ENCODE assay signal across 10 cellular contexts in the genomic region with DNA sequence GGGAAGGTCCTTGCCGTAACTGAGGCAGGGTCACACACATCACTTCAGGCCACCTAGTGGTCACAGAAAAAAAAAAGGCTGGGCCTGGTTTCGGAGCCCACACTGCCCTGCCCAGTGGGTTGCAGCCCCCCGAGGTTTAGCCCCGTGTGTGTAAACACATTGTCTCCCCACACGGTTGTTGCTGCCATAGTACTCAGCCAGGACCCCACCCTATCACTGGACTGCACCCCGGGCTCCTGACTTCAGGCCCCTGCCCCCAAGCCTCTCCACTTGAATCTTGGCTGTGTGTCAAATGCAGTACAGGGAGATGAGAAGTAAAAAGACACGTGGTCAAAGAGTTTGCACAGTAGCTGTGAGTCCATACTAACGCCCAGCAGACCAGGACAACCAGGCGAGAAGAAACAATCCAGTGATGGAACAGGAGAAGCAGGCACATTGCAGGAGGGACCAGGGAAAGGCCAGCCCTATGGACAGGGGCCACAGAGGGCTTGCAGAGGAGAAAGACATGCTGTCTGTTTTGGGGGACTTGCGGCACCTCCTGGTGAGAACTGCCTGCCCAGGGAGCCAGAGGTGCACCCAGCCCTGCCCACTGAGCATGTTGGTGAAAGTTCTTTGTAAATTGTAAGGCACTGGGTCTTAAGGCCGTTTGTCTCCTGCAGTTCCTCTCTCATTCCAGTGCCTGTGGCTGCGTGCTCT.
DNase-seq lines count a peak whose midpoint lies in the region; ATAC-seq, FAIRE-seq and TF ChIP-seq lines count a peak whose summit lies in the region.
"Had no signal": no experiment of that assay in that cellular context is flagged by ENCODE, and none has a peak within 500 bp of the region (broad histone marks: within the 10 kb centered on the region; RNA-seq: fewer than 3 reads in every experiment).

No MANE protein-coding gene starts in this region.

- FAIRE-seq in small intestine (lab: Jason Lieb, UNC), result no peak

- peak overlapping the region; percentile 54 for H2AK5ac ChIP-seq in neuronal stem cell (ENCODE audit: low read depth, low read length)

- no peak overlapping the region for H2BK5ac ChIP-seq in neuronal stem cell (ENCODE audit: low read length)

- H3K27me3 ChIP-seq in GM06990 (replicated peaks; ENCODE audit: control insufficient read depth, insufficient read depth, low read length) (no peaks in the 10 kb centered on the region; the same call in 1 of the 2 replicates), neuronal stem cell (ENCODE audit: control insufficient read depth in 3 of 3, insufficient read depth in 3 of 3, low read depth in 1 of 3, low read length in 3 of 3) (peaks cover 0 to 31% (median 0%) of the 10 kb centered on the region in 3 experiments), small intestine (ENCODE audit: control insufficient read depth in 2 of 2, insufficient read depth in 2 of 2, low read length in 2 of 2) (no peaks in the 10 kb centered on the region)
- H3K27me3 ChIP-seq: upper lobe of left lung had no signal

- H3K9me3 ChIP-seq in neuronal stem cell (replicated peaks in 1 of 2; ENCODE audit: control insufficient read depth in 2 of 2, insufficient read depth in 1 of 2, low read depth in 1 of 2, low read length in 2 of 2), result peaks cover 0 to 2% of the 10 kb centered on the region in 2 donors
- H3K9me3 ChIP-seq in small intestine (ENCODE audit: control insufficient read depth, low read depth), result no peaks in the 10 kb centered on the region
- H3K9me3 ChIP-seq: upper lobe of left lung had no signal

- no peak overlapping the region for H3K27ac Mint-ChIP-seq in endothelial cell (ENCODE audit: unreplicated experiment)

- H3K14ac ChIP-seq in neuronal stem cell (ENCODE audit: low read length), result peak overlapping the region; percentile 38

- no peak overlapping the region for H3K4me3 Mint-ChIP-seq in endothelial cell (ENCODE audit: unreplicated experiment)

- H4K91ac ChIP-seq in neuronal stem cell (ENCODE audit: low read depth, low read length, poor library complexity), result no peak overlapping the region

- H3K4me1 Mint-ChIP-seq in endothelial cell (ENCODE audit: unreplicated experiment), result peaks cover 18% of the 10 kb centered on the region

- H3K27ac ChIP-seq in neuronal stem cell (replicated peaks; ENCODE audit: low read length) (no peak overlapping the region), small intestine (ENCODE audit: low read depth in 1 of 2, low read length in 1 of 2) (no peak overlapping the region)

- no peak overlapping the region for H2AFZ ChIP-seq in neuronal stem cell (ENCODE audit: low read length)

- ATAC-seq in HG03039 (IDR thresholded peaks at IDR 0.05; ENCODE audit: unreplicated experiment) (no peak), GM19463 (IDR thresholded peaks at IDR 0.05; ENCODE audit: unreplicated experiment) (no peak)

- TF ChIP-seq CTCF in GM06990 (IDR thresholded peaks at IDR 0.05; ENCODE audit: insufficient read depth, low read length, poor library complexity, severe bottlenecking) (peak; percentile 47), endothelial cell (IDR thresholded peaks at IDR 0.05; ENCODE audit: unreplicated experiment) (peak; percentile 62)

- peak overlapping the region; percentile 74 for H3K18ac ChIP-seq in neuronal stem cell (ENCODE audit: low read length)

- H3K4me3 ChIP-seq in GM06990 (replicated peaks; ENCODE audit: low read depth, low read length) (no peak overlapping the region), neuronal stem cell (ENCODE audit: low read length in 2 of 2) (no peak overlapping the region), small intestine (ENCODE audit: low read depth in 1 of 2, low read length in 2 of 2) (no peak overlapping the region)
- H3K4me3 ChIP-seq: upper lobe of left lung had no signal

- no CpG with 5 or more reads among the region's 12 CpGs for WGBS in neuronal stem cell (ENCODE audit: extremely low coverage in 2 of 2, insufficient read length in 2 of 2, insufficient replicate concordance in 1 of 2), 2 donors
- WGBS in small intestine, 3 donors, result 39 to 44% (median 40%) methylated on average over 12 of the region's 12 CpGs

- no peaks in the 10 kb centered on the region for H3K4me1 ChIP-seq in neuronal stem cell (ENCODE audit: control insufficient read depth in 2 of 2, insufficient read depth in 1 of 2, low read depth in 1 of 2, low read length in 2 of 2)
- H3K4me1 ChIP-seq in small intestine (ENCODE audit: control insufficient read depth in 2 of 2, insufficient read depth in 1 of 2, low read depth in 1 of 2, low read length in 1 of 2), result no peaks in the 10 kb centered on the region

- no peak for DNase-seq in GM06990 (ENCODE audit: extremely low read depth, insufficient read length)
- peak; percentile 8 for DNase-seq in NCI-H1105 (lab: John Stamatoyannopoulos, UW)
- DNase-seq in endothelial cell (ENCODE audit: low spot score), result no peak
- no peak for DNase-seq in neuronal stem cell (ENCODE audit: low spot score)
- DNase-seq in small intestine, result no peak
- DNase-seq in NCI-H446 (lab: John Stamatoyannopoulos, UW), result no peak
- DNase-seq: activated gamma-delta T cell treated with Interleukin-2 at 50 U/mL for 16 hours, upper lobe of left lung had no signal

- no peaks in the 10 kb centered on the region for H3K9me3 Mint-ChIP-seq in endothelial cell (ENCODE audit: unreplicated experiment)

- no peak overlapping the region for H3K4ac ChIP-seq in neuronal stem cell (ENCODE audit: low read length)

- no peak overlapping the region for H3K9ac ChIP-seq in neuronal stem cell (ENCODE audit: low read depth, low read length, poor library complexity)

- peaks cover 7% of the 10 kb centered on the region for H3K36me3 Mint-ChIP-seq in endothelial cell (ENCODE audit: low read depth, unreplicated experiment)

- no peak overlapping the region for H3K23ac ChIP-seq in neuronal stem cell (ENCODE audit: low read depth, low read length, poor library complexity)

- H2BK12ac ChIP-seq in neuronal stem cell (ENCODE audit: low read length), result no peak overlapping the region

- no peaks in the 10 kb centered on the region for H3K79me1 ChIP-seq in neuronal stem cell (ENCODE audit: low read depth, low read length)

- no peaks in the 10 kb centered on the region for H3K36me3 ChIP-seq in GM06990 (ENCODE audit: control insufficient read depth, insufficient read depth, low read length)
- H3K36me3 ChIP-seq in neuronal stem cell (replicated peaks in 1 of 2; ENCODE audit: control insufficient read depth in 2 of 2, insufficient read depth in 2 of 2, low read length in 2 of 2), result no peaks in the 10 kb centered on the region
- no peaks in the 10 kb centered on the region for H3K36me3 ChIP-seq in small intestine (ENCODE audit: control insufficient read depth in 2 of 2, insufficient read depth in 2 of 2, low read length in 2 of 2)
- H3K36me3 ChIP-seq: upper lobe of left lung had no signal

- no peak overlapping the region for H2BK120ac ChIP-seq in neuronal stem cell (ENCODE audit: low read depth, low read length)

- H4K8ac ChIP-seq in neuronal stem cell (ENCODE audit: low read depth, low read length), result peak overlapping the region; percentile 99

- H3K4me2 ChIP-seq in neuronal stem cell (ENCODE audit: insufficient read depth, low read length, poor library complexity, severe bottlenecking), result no peak overlapping the region

- peak overlapping the region; percentile 16 for H2BK15ac ChIP-seq in neuronal stem cell (ENCODE audit: low read length)

- H3K27me3 Mint-ChIP-seq in endothelial cell (ENCODE audit: unreplicated experiment), result peaks cover 14% of the 10 kb centered on the region
